Comparison of ENCODE assay signal across 8 cellular contexts in genomic region chr1:235073968-235074334, GRCh38. TPM values are rescaled to one million over a fixed set of nuclear protein-coding genes. Genes with fewer than 3 reads are reported as not detected.
DNase-seq lines count a peak whose midpoint lies in the region; FAIRE-seq and TF ChIP-seq lines count a peak whose summit lies in the region.

No MANE protein-coding gene starts in this region.

- H3K27ac ChIP-seq in DOHH2 (ENCODE audit: low read depth, low read length) (no peak overlapping the region), osteoblast (ENCODE audit: low read depth, low read length) (peak overlapping the region; percentile 100), SJCRH30 (no peak overlapping the region)

- no peaks in the 10 kb centered on the region; the same call in 1 of the 2 replicates for H3K79me2 ChIP-seq in DOHH2 (ENCODE audit: control insufficient read depth, low read length)
- no peaks in the 10 kb centered on the region for H3K79me2 ChIP-seq in osteoblast (ENCODE audit: insufficient read depth, low read length)

- peak; percentile 7 for DNase-seq in NCI-H1092 (lab: John Stamatoyannopoulos, UW)
- peak; percentile 40 for DNase-seq in bronchial epithelial cell (ENCODE audit: low read depth)
- DNase-seq in osteoblast (ENCODE audit: insufficient read length, low spot score, missing footprints) = no peak
- DNase-seq in retina = no peak
- DNase-seq in SJCRH30 = no peak
- no peak for DNase-seq in T-helper 9 cell
- DNase-seq in NOMO-1 treated with dmso at 0.1 percent for 144 hours (lab: John Stamatoyannopoulos, UW; ENCODE audit: unreplicated experiment) = no peak

- H3K9me3 ChIP-seq in DOHH2 (ENCODE audit: control insufficient read depth, insufficient read depth, low read length) (peaks cover 5% of the 10 kb centered on the region; the same call in 1 of the 2 replicates), osteoblast (ENCODE audit: low read depth, low read length) (no peaks in the 10 kb centered on the region), SJCRH30 (replicated peaks) (no peaks in the 10 kb centered on the region)

- no peak overlapping the region for H3K4me3 ChIP-seq in DOHH2 (ENCODE audit: low read length)
- no peak overlapping the region for H3K4me3 ChIP-seq in bronchial epithelial cell (ENCODE audit: low read depth, low read length)
- no peak overlapping the region for H3K4me3 ChIP-seq in osteoblast (ENCODE audit: insufficient read depth, low read length)
- H3K4me3 ChIP-seq in SJCRH30 = no peak overlapping the region

- no peaks in the 10 kb centered on the region for H4K20me1 ChIP-seq in DOHH2 (ENCODE audit: control insufficient read depth, insufficient read depth, low read depth, low read length)
- no peaks in the 10 kb centered on the region for H4K20me1 ChIP-seq in osteoblast (ENCODE audit: insufficient read depth, low read length)

- H3K27me3 ChIP-seq in DOHH2 (ENCODE audit: control insufficient read depth, low read length) (no peaks in the 10 kb centered on the region; the same call in 1 of the 2 replicates), bronchial epithelial cell (ENCODE audit: control insufficient read depth, insufficient read depth, low read length) (no peaks in the 10 kb centered on the region), osteoblast (ENCODE audit: insufficient read depth, low read length) (no peaks in the 10 kb centered on the region), SJCRH30 (no peaks in the 10 kb centered on the region)

- peaks cover 4% of the 10 kb centered on the region; the same call in 1 of the 2 replicates for H3F3A ChIP-seq in DOHH2 (ENCODE audit: control insufficient read depth, insufficient read depth)

- TF ChIP-seq CTCF in DOHH2 (IDR thresholded peaks at IDR 0.05; ENCODE audit: low read depth, low read length, poor library complexity, severe bottlenecking) = no peak
- no peak for TF ChIP-seq CTCF in bronchial epithelial cell (IDR thresholded peaks at IDR 0.05; ENCODE audit: insufficient read depth, low read length, severe bottlenecking)
- no peak for TF ChIP-seq CTCF in osteoblast (IDR thresholded peaks at IDR 0.05; ENCODE audit: extremely low read depth, low read depth, low read length)

- H3K4me2 ChIP-seq in DOHH2 (ENCODE audit: low read length) (peak overlapping the region; percentile 41; the same call in 1 of the 2 replicates), osteoblast (ENCODE audit: insufficient read depth, low read length) (peak overlapping the region; percentile 78)

- H3K4me1 ChIP-seq in DOHH2 (ENCODE audit: control insufficient read depth, low read length) (peaks cover 18% of the 10 kb centered on the region), osteoblast (ENCODE audit: insufficient read depth, low read length) (peaks cover 42% of the 10 kb centered on the region), SJCRH30 (peaks cover 41% of the 10 kb centered on the region)

- FAIRE-seq in bronchial epithelial cell (lab: Jason Lieb, UNC) = no peak

- no peak overlapping the region for H2AFZ ChIP-seq in osteoblast (ENCODE audit: low read length)

- H3K9me2 ChIP-seq in DOHH2 (replicated peaks; ENCODE audit: control insufficient read depth, low read length) = no peaks in the 10 kb centered on the region

- H3K36me3 ChIP-seq in DOHH2 (ENCODE audit: control insufficient read depth, low read length) (no peaks in the 10 kb centered on the region), bronchial epithelial cell (ENCODE audit: control insufficient read depth, insufficient read depth, low read length) (no peaks in the 10 kb centered on the region), osteoblast (ENCODE audit: insufficient read depth, low read length) (no peaks in the 10 kb centered on the region), SJCRH30 (no peaks in the 10 kb centered on the region)

RNA-seq across cellular contexts. Expression of gene TOMM20, which starts 54.7 kb away (rescaled TPM):
- total RNA-seq in bronchial epithelial cell = 63.6 and 99.0 TPM in 2 replicates
- 108 and 110 TPM in 2 replicates for total RNA-seq in osteoblast
- 144 and 157 TPM in 2 replicates for total RNA-seq in SJCRH30 (2014; rRNA removed; shearing (Covaris generic))

Comparison
In these comparisons a context has a peak if more than half of its experiments do, and no peak if none do; other contexts are left out.
1. DNase-seq: peak in NCI-H1092 (single experiment) and bronchial epithelial cell (single experiment); none in osteoblast (single experiment), retina (single experiment), SJCRH30 (0 of 2), T-helper 9 cell (single experiment) and NOMO-1 treated with dmso at 0.1 percent for 144 hours (single experiment).